1 cellular context compared by ENCODE assay signal in genomic region chr5:40093550-40093949, GRCh38.
TF ChIP-seq lines count a peak whose summit lies in the region.

No MANE protein-coding gene starts in this region.

TF ChIP-seq in SK-N-SH treated with all-trans-retinoic acid at 6 μM for 48 hours, 23 proteins besides CTCF, POLR2A, EP300 and RAD21 (continued from another document):
- TF ChIP-seq, protein P1, sequence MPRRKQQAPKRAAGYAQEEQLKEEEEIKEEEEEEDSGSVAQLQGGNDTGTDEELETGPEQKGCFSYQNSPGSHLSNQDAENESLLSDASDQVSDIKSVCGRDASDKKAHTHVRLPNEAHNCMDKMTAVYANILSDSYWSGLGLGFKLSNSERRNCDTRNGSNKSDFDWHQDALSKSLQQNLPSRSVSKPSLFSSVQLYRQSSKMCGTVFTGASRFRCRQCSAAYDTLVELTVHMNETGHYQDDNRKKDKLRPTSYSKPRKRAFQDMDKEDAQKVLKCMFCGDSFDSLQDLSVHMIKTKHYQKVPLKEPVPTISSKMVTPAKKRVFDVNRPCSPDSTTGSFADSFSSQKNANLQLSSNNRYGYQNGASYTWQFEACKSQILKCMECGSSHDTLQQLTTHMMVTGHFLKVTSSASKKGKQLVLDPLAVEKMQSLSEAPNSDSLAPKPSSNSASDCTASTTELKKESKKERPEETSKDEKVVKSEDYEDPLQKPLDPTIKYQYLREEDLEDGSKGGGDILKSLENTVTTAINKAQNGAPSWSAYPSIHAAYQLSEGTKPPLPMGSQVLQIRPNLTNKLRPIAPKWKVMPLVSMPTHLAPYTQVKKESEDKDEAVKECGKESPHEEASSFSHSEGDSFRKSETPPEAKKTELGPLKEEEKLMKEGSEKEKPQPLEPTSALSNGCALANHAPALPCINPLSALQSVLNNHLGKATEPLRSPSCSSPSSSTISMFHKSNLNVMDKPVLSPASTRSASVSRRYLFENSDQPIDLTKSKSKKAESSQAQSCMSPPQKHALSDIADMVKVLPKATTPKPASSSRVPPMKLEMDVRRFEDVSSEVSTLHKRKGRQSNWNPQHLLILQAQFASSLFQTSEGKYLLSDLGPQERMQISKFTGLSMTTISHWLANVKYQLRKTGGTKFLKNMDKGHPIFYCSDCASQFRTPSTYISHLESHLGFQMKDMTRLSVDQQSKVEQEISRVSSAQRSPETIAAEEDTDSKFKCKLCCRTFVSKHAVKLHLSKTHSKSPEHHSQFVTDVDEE (CRISPR knock-in tag; IDR thresholded peaks at IDR 0.05): no peak
- TF ChIP-seq TCF4 (CRISPR knock-in tag; IDR thresholded peaks at IDR 0.05; ENCODE audit: borderline replicate concordance) (no peak), BACH2 (CRISPR knock-in tag; IDR thresholded peaks at IDR 0.05; ENCODE audit: borderline replicate concordance) (no peak), TOX (CRISPR knock-in tag; IDR thresholded peaks at IDR 0.05; ENCODE audit: borderline replicate concordance) (no peak), CREB5 (CRISPR knock-in tag; IDR thresholded peaks at IDR 0.05; ENCODE audit: low read depth) (no peak)
